Comparison of ENCODE assay signal across 34 cellular contexts in the genomic region with DNA sequence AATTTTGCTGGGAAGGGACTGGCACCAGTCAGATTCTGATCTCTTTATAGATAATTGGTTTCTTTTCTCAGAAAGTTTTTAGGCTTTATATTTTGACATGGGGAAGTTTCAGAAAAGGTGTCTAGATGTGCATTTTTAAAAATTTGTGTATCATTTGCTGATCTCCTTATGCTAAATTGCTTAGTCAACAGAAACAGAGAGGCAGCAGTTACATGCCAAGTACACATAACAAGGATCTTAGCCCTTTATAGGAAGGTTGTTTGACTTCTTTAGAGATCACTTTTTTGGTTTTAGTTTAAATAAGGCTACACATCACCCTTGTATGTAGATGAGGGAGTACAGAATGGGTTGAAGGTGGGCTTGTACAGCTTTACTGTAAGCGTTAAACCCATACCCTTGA.
"Had no signal": no experiment of that assay in that cellular context is flagged by ENCODE, and none has a peak within 500 bp of the region (broad histone marks: within the 10 kb centered on the region; RNA-seq: fewer than 3 reads in every experiment).

No MANE protein-coding gene starts in this region.

- H3K9ac ChIP-seq: SK-N-SH had no signal

- H3K36me3 Mint-ChIP-seq: activated CD4-positive, alpha-beta memory T cell treated with anti-CD3 and anti-CD28 coated beads for 36 hours; brain had no signal

- H3K27ac ChIP-seq: adrenal gland, SJSA1, VCaP had no signal

- H3K9me3 ChIP-seq: adrenal gland, SJSA1, SK-N-SH had no signal

- DNase-seq: activated B cell treated with CpG ODN at 0.5 μM for 24 hours; activated CD4-positive, alpha-beta memory T cell treated with anti-CD3 and anti-CD28 coated beads for 36 hours; activated CD4-positive, alpha-beta T cell treated with anti-CD3 and anti-CD28 coated beads for 4 hours; activated CD4-positive, alpha-beta T cell treated with anti-CD3 and anti-CD28 coated beads, Interleukin-2, amount 50 U/mL, for 1 hour; activated CD4-positive, CD25-positive, alpha-beta regulatory T cell treated with anti-CD3 and anti-CD28 coated beads, Interleukin-2, amount 50 U/mL, for 72 hours; activated CD8-positive, alpha-beta memory T cell treated with anti-CD3 and anti-CD28 coated beads, Interleukin-2, amount 50 U/mL, for 4 hours; activated gamma-delta T cell treated with Interleukin-2 at 50 U/mL for 16 hours; activated naive CD4-positive, alpha-beta T cell treated with anti-CD3 and anti-CD28 coated beads for 36 hours; activated T-cell treated with anti-CD3 and anti-CD28 coated beads for 4 hours; activated T-cell treated with anti-CD3 and anti-CD28 coated beads, Interleukin-2, amount 50 U/mL, for 4 hours; adrenal gland; caudate nucleus; Kasumi-1; KG1; MM.1S; MV-4-11; NCI-H1092; NCI-H1436 treated with DMSO at 0.1 percent for 48 hours; NCI-H1694 treated with DMSO at 0.1 percent for 48 hours; NCI-H2029; NCI-H2171; NCI-H524; NCI-H82; RPMI8226; SHP77 treated with DMSO at 0.1 percent for 48 hours; SK-N-SH; T-helper 9 cell had no signal

- H3K4me1 ChIP-seq: adrenal gland had no signal

- H3K4me3 Mint-ChIP-seq: activated B cell treated with CpG ODN at 0.5 μM for 24 hours; activated CD4-positive, alpha-beta memory T cell treated with anti-CD3 and anti-CD28 coated beads for 36 hours; activated naive CD4-positive, alpha-beta T cell treated with anti-CD3 and anti-CD28 coated beads for 36 hours; activated T-cell treated with anti-CD3 and anti-CD28 coated beads, Interleukin-2, amount 50 U/mL, for 4 hours; activated T-helper 1 cell treated with anti-CD3 and anti-CD28 coated beads, Interleukin-12 subunit alpha, Interleukin-12 subunit beta, Interleukin-2, Interleukin-4 antibody, amounts not matched to agents 30 ng/mL and 10 ng/mL and 1 ng/mL, durations not matched to agents 14 hours and 24 hours and 36 hours; brain; T-helper 1 cell treated with Interleukin-12 subunit alpha and Interleukin-12 subunit beta and Interleukin-4 antibody, amounts not matched to agents 30 μg/mL and 1 μg/mL, for 36 hours had no signal

- ATAC-seq: activated naive CD4-positive, alpha-beta T cell treated with anti-CD3 and anti-CD28 coated beads, Interleukin-2, amount 50 U/mL, for 72 hours; activated T-cell treated with anti-CD3 and anti-CD28 coated beads, Interleukin-2, amount 50 U/mL, for 4 hours; Panc1 had no signal

- H3K4me2 ChIP-seq: SK-N-SH had no signal

- H3K36me3 ChIP-seq: adrenal gland, SJSA1 had no signal

- H3K9me3 Mint-ChIP-seq: activated B cell treated with CpG ODN at 0.5 μM for 24 hours; activated CD4-positive, alpha-beta memory T cell treated with anti-CD3 and anti-CD28 coated beads for 36 hours; activated naive CD4-positive, alpha-beta T cell treated with anti-CD3 and anti-CD28 coated beads for 36 hours; activated T-helper 1 cell treated with anti-CD3 and anti-CD28 coated beads, Interleukin-12 subunit alpha, Interleukin-12 subunit beta, Interleukin-2, Interleukin-4 antibody, amounts not matched to agents 30 ng/mL and 10 ng/mL and 1 ng/mL, durations not matched to agents 14 hours and 24 hours and 36 hours; brain had no signal

- H3K4me3 ChIP-seq: adrenal gland, SJSA1 had no signal

- H3K27me3 ChIP-seq: adrenal gland, SJSA1 had no signal

- H3K27me3 Mint-ChIP-seq: activated B cell treated with CpG ODN at 0.5 μM for 24 hours; activated CD4-positive, alpha-beta memory T cell treated with anti-CD3 and anti-CD28 coated beads for 36 hours; brain had no signal

- H3K27ac Mint-ChIP-seq: activated B cell treated with CpG ODN at 0.5 μM for 24 hours; activated CD4-positive, alpha-beta memory T cell treated with anti-CD3 and anti-CD28 coated beads for 36 hours; activated naive CD4-positive, alpha-beta T cell treated with anti-CD3 and anti-CD28 coated beads for 36 hours; activated naive CD4-positive, alpha-beta T cell treated with anti-CD3 and anti-CD28 coated beads, Interleukin-2, amount 50 U/mL, for 72 hours; activated T-helper 1 cell treated with anti-CD3 and anti-CD28 coated beads, Interleukin-12 subunit alpha, Interleukin-12 subunit beta, Interleukin-2, Interleukin-4 antibody, amounts not matched to agents 30 ng/mL and 10 ng/mL and 1 ng/mL, durations not matched to agents 14 hours and 24 hours and 36 hours; brain; T-helper 1 cell treated with Interleukin-12 subunit alpha and Interleukin-12 subunit beta and Interleukin-4 antibody, amounts not matched to agents 30 μg/mL and 1 μg/mL, for 36 hours had no signal
